8 cellular contexts compared by ENCODE assay signal in genomic region chr12:105330938-105331804, GRCh38. TPM values are rescaled to one million over a fixed set of nuclear protein-coding genes. Genes with fewer than 3 reads are reported as not detected.
DNase-seq lines count a peak whose midpoint lies in the region; ATAC-seq and TF ChIP-seq lines count a peak whose summit lies in the region.

No MANE protein-coding gene starts in this region.

- peak; percentile 34 for DNase-seq in M059J (ENCODE audit: low read depth)
- DNase-seq in activated T-cell treated with anti-CD3 and anti-CD28 coated beads for 4 hours: peak; percentile 21
- DNase-seq in fibroblast of the aortic adventitia (ENCODE audit: low read depth): no peak
- DNase-seq in ovary: peak in 3 of 5 donors; percentile 29 to 53 (median 34)
- no peak for DNase-seq in AML-193 (lab: John Stamatoyannopoulos, UW)
- DNase-seq in superior temporal gyrus (ENCODE audit: extremely low spot score): no peak

- no peaks in the 10 kb centered on the region for H3K9me3 ChIP-seq in ovary

- TF ChIP-seq CTCF in C4-2B (conservative IDR thresholded peaks at IDR 0.05) (no peak), fibroblast of the aortic adventitia (IDR thresholded peaks at IDR 0.05; ENCODE audit: insufficient read depth, low read length) (no peak), ovary (IDR thresholded peaks at IDR 0.05) (no peak)

- no peaks in the 10 kb centered on the region for H3K36me3 ChIP-seq in ovary

- no peaks in the 10 kb centered on the region for H3K27me3 ChIP-seq in ovary

- intact Hi-C loops in ovary (cut with DNase I): no loop called here

- TF ChIP-seq EP300 in ovary (IDR thresholded peaks at IDR 0.05): no peak

- peak overlapping the region; percentile 48 for H3K27ac ChIP-seq in C4-2B
- H3K27ac ChIP-seq in ovary: no peak overlapping the region

- TF ChIP-seq POLR2A in ovary (IDR thresholded peaks at IDR 0.05): no peak

- peak; percentile 14 for ATAC-seq in GM19351 (IDR thresholded peaks at IDR 0.05; ENCODE audit: unreplicated experiment)

- H3K4me1 ChIP-seq in ovary (ENCODE audit: insufficient read depth): peaks cover 2% of the 10 kb centered on the region

- 3 to 7% (median 4%) methylated on average over 12 to 46 of the region's 46 CpGs for WGBS in ovary, 3 donors

- H3K4me3 ChIP-seq in fibroblast of the aortic adventitia (ENCODE audit: low read depth, low read length) (peak overlapping the region; percentile 75), ovary (peak overlapping the region; percentile 59)

RNA-seq across cellular contexts. Expression of gene C12orf75, which starts 0.7 kb away (rescaled TPM):
- total RNA-seq in M059J (2014; rRNA removed; shearing (Covaris generic)): 555 and 669 TPM in 2 replicates
- total RNA-seq in fibroblast of the aortic adventitia (ENCODE audit: low replicate concordance) (31.7 and 130 TPM in 2 replicates), ovary (10 to 100 TPM in 2 of 7 donors, 1 to 10 TPM in 5; 3.3 to 18.5 (median 5.6) TPM)
- 10 to 100 TPM in 1 of 2 donors, 1 to 10 TPM in 1; 5.1 to 83.9 TPM for polyA plus RNA-seq in ovary

Comparison
In these comparisons a context has a peak if more than half of its experiments do, and no peak if none do; other contexts are left out.
1. DNase-seq: peak in M059J (single experiment), activated T-cell treated with anti-CD3 and anti-CD28 coated beads for 4 hours (single experiment) and ovary (3 of 5); none in fibroblast of the aortic adventitia (single experiment), AML-193 (0 of 2) and superior temporal gyrus (single experiment).